ENCODE assay signal across 1 cellular context in genomic region chr12:108630481-108631207, GRCh38.
A peak's percentile ranks its signal among the peaks of the same experiment; 100 is the strongest.
TF ChIP-seq lines count a peak whose summit lies in the region.

No MANE protein-coding gene starts in this region.

TF ChIP-seq in K562, 482 proteins besides CTCF, POLR2A, EP300 and RAD21 (continued from another document):
- TF ChIP-seq L3MBTL2 (IDR thresholded peaks at IDR 0.05) (peak; percentile 94), E4F1 (CRISPR knock-in tag; IDR thresholded peaks at IDR 0.05; ENCODE audit: borderline replicate concordance) (no peak), ZFP36 (IDR thresholded peaks at IDR 0.05; ENCODE audit: low read depth, low read length, partially characterized antibody) (peak; percentile 89), PCBP1 (IDR thresholded peaks at IDR 0.05; ENCODE audit: low read depth, low read length, poor library complexity, severe bottlenecking) (no peak), SMARCE1 (IDR thresholded peaks at IDR 0.05) (no peak), ZNF75A (CRISPR knock-in tag; IDR thresholded peaks at IDR 0.05) (no peak), BCOR (IDR thresholded peaks at IDR 0.05) (peak; percentile 93), WHSC1 (IDR thresholded peaks at IDR 0.05; ENCODE audit: low read length) (peak; percentile 91), TOE1 (IDR thresholded peaks at IDR 0.05; ENCODE audit: borderline replicate concordance) (no peak), TOE1 (CRISPR knock-in tag; IDR thresholded peaks at IDR 0.05; ENCODE audit: borderline replicate concordance, low read depth) (no peak), RBM22 (IDR thresholded peaks at IDR 0.05; ENCODE audit: low read depth, low read length, poor library complexity, severe bottlenecking) (no peak), DMBX1 (CRISPR knock-in tag; IDR thresholded peaks at IDR 0.05; ENCODE audit: borderline replicate concordance) (peak; percentile 49), ZNF57 (CRISPR knock-in tag; IDR thresholded peaks at IDR 0.05) (no peak), GABPA (tag; conservative IDR thresholded peaks at IDR 0.05; ENCODE audit: low read depth) (no peak), ZNF764 (CRISPR knock-in tag; IDR thresholded peaks at IDR 0.05; ENCODE audit: low read depth) (no peak), RBM17 (IDR thresholded peaks at IDR 0.05; ENCODE audit: borderline replicate concordance, low read depth, low read length) (no peak), JUNB (CRISPR knock-in tag; conservative IDR thresholded peaks at IDR 0.05) (no peak), TCF7 (IDR thresholded peaks at IDR 0.05; ENCODE audit: borderline replicate concordance) (no peak), HDAC6 (IDR thresholded peaks at IDR 0.05; ENCODE audit: low read depth, low read length) (no peak), HIVEP1 (CRISPR knock-in tag; IDR thresholded peaks at IDR 0.05) (no peak), CBX1 (IDR thresholded peaks at IDR 0.05; ENCODE audit: low read depth) (0 out of 2 replicates have a peak, but pooled peaks have one; percentile 46), MECOM (CRISPR knock-in tag; IDR thresholded peaks at IDR 0.05) (0 out of 2 replicates have a peak, but pooled peaks have one; percentile 6), KDM5B (IDR thresholded peaks at IDR 0.05; ENCODE audit: insufficient replicate concordance, low read depth, low read length) (no peak), ZNF740 (CRISPR knock-in tag; IDR thresholded peaks at IDR 0.05) (no peak), ZNF740 (tag; IDR thresholded peaks at IDR 0.05) (no peak), HNRNPH1 (optimal IDR thresholded peaks at IDR 0.05; ENCODE audit: low read depth, low read length) (no peak)
- TF ChIP-seq, protein P1, sequence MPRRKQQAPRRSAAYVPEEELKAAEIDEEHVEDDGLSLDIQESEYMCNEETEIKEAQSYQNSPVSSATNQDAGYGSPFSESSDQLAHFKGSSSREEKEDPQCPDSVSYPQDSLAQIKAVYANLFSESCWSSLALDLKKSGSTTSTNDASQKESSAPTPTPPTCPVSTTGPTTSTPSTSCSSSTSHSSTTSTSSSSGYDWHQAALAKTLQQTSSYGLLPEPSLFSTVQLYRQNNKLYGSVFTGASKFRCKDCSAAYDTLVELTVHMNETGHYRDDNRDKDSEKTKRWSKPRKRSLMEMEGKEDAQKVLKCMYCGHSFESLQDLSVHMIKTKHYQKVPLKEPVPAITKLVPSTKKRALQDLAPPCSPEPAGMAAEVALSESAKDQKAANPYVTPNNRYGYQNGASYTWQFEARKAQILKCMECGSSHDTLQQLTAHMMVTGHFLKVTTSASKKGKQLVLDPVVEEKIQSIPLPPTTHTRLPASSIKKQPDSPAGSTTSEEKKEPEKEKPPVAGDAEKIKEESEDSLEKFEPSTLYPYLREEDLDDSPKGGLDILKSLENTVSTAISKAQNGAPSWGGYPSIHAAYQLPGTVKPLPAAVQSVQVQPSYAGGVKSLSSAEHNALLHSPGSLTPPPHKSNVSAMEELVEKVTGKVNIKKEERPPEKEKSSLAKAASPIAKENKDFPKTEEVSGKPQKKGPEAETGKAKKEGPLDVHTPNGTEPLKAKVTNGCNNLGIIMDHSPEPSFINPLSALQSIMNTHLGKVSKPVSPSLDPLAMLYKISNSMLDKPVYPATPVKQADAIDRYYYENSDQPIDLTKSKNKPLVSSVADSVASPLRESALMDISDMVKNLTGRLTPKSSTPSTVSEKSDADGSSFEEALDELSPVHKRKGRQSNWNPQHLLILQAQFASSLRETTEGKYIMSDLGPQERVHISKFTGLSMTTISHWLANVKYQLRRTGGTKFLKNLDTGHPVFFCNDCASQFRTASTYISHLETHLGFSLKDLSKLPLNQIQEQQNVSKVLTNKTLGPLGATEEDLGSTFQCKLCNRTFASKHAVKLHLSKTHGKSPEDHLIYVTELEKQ (CRISPR knock-in tag; IDR thresholded peaks at IDR 0.05) = 0 out of 2 replicates have a peak, but pooled peaks have one; percentile 21
- TF ChIP-seq, protein P2, sequence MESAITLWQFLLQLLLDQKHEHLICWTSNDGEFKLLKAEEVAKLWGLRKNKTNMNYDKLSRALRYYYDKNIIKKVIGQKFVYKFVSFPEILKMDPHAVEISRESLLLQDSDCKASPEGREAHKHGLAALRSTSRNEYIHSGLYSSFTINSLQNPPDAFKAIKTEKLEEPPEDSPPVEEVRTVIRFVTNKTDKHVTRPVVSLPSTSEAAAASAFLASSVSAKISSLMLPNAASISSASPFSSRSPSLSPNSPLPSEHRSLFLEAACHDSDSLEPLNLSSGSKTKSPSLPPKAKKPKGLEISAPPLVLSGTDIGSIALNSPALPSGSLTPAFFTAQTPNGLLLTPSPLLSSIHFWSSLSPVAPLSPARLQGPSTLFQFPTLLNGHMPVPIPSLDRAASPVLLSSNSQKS (CRISPR knock-in tag; IDR thresholded peaks at IDR 0.05) = no peak
- TF ChIP-seq, protein P3, sequence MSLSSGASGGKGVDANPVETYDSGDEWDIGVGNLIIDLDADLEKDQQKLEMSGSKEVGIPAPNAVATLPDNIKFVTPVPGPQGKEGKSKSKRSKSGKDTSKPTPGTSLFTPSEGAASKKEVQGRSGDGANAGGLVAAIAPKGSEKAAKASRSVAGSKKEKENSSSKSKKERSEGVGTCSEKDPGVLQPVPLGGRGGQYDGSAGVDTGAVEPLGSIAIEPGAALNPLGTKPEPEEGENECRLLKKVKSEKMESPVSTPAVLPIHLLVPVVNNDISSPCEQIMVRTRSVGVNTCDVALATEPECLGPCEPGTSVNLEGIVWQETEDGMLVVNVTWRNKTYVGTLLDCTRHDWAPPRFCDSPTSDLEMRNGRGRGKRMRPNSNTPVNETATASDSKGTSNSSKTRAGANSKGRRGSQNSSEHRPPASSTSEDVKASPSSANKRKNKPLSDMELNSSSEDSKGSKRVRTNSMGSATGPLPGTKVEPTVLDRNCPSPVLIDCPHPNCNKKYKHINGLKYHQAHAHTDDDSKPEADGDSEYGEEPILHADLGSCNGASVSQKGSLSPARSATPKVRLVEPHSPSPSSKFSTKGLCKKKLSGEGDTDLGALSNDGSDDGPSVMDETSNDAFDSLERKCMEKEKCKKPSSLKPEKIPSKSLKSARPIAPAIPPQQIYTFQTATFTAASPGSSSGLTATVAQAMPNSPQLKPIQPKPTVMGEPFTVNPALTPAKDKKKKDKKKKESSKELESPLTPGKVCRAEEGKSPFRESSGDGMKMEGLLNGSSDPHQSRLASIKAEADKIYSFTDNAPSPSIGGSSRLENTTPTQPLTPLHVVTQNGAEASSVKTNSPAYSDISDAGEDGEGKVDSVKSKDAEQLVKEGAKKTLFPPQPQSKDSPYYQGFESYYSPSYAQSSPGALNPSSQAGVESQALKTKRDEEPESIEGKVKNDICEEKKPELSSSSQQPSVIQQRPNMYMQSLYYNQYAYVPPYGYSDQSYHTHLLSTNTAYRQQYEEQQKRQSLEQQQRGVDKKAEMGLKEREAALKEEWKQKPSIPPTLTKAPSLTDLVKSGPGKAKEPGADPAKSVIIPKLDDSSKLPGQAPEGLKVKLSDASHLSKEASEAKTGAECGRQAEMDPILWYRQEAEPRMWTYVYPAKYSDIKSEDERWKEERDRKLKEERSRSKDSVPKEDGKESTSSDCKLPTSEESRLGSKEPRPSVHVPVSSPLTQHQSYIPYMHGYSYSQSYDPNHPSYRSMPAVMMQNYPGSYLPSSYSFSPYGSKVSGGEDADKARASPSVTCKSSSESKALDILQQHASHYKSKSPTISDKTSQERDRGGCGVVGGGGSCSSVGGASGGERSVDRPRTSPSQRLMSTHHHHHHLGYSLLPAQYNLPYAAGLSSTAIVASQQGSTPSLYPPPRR (CRISPR knock-in tag; IDR thresholded peaks at IDR 0.05; ENCODE audit: borderline replicate concordance) = no peak
